Comparison of ENCODE assay signal across 8 cellular contexts in the genomic region with DNA sequence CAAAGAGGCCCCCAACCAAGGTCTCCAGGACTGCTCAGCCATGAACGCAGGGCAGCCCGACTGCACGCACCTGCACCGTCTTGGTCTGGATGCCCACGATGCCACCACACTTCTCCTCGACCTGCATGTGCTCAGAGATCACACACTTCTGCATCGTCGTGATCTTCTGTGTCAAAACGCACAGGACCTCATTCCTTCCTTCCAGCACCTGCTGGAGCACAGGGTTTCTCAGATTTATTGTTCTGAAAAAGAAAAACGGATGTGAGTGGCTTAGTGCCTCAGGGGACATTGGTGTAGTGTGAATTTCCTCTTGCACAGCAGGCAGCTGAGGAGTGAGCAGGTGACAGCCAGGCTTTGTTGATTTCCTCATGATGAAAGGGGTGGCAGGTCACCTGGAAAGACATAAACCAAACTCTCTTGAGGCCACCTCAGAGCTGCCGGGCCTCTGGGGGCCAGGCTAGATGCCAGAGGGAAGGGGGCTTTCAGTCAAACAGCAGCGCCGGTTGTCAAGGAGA. TPM values are rescaled to one million over a fixed set of nuclear protein-coding genes. Genes with fewer than 3 reads are reported as not detected.
DNase-seq lines count a peak whose midpoint lies in the region; ATAC-seq, FAIRE-seq and TF ChIP-seq lines count a peak whose summit lies in the region.

No MANE protein-coding gene starts in this region.

- H3K4me1 Mint-ChIP-seq in T-helper 17 cell (peaks cover 10% of the 10 kb centered on the region), progenitor cell of endocrine pancreas (ENCODE audit: low read depth) (no peaks in the 10 kb centered on the region)

- H3K9me3 ChIP-seq in T-helper 17 cell (ENCODE audit: control insufficient read depth, low read length, poor library complexity, severe bottlenecking): no peaks in the 10 kb centered on the region

- H3K36me3 Mint-ChIP-seq in T-helper 17 cell (ENCODE audit: low read depth): peaks cover 2% of the 10 kb centered on the region
- peaks cover 6% of the 10 kb centered on the region for H3K36me3 Mint-ChIP-seq in progenitor cell of endocrine pancreas (ENCODE audit: insufficient read depth)

- TF ChIP-seq POLR2A in GM12891 (IDR thresholded peaks at IDR 0.05; ENCODE audit: low read depth, low read length): no peak

- no peak for TF ChIP-seq CTCF in progenitor cell of endocrine pancreas (IDR thresholded peaks at IDR 0.05; ENCODE audit: unreplicated experiment)

- H3K27me3 Mint-ChIP-seq in T-helper 17 cell (peaks cover 55% of the 10 kb centered on the region), progenitor cell of endocrine pancreas (no peaks in the 10 kb centered on the region)

- DNase-seq in GM12891 (ENCODE audit: insufficient read length, low spot score) (no peak), T-helper 17 cell (no peak), HCEC 1CT (no peak), occipital lobe (lab: John Stamatoyannopoulos, UW) (no peak), progenitor cell of endocrine pancreas (ENCODE audit: low spot score, unreplicated experiment) (no peak), globus pallidus (ENCODE audit: low spot score) (no peak)

- no peak overlapping the region for H3K27ac Mint-ChIP-seq in T-helper 17 cell
- no peak overlapping the region for H3K27ac Mint-ChIP-seq in progenitor cell of endocrine pancreas

- H3K4me3 Mint-ChIP-seq in T-helper 17 cell (no peak overlapping the region), progenitor cell of endocrine pancreas (ENCODE audit: low read depth) (no peak overlapping the region)

- no peaks in the 10 kb centered on the region for H3K9me3 Mint-ChIP-seq in progenitor cell of endocrine pancreas (ENCODE audit: low read depth)

- ATAC-seq in GM19467 (IDR thresholded peaks at IDR 0.05; ENCODE audit: unreplicated experiment) (peak; percentile 60), HG03159 (IDR thresholded peaks at IDR 0.05; ENCODE audit: unreplicated experiment) (peak; percentile 67), T-helper 17 cell (peak; percentile 64)

- peak; percentile 87 for FAIRE-seq in GM12891 (lab: Jason Lieb, UNC)

TF ChIP-seq in GM12891, 5 proteins besides CTCF, POLR2A, EP300 and RAD21:
- TF ChIP-seq PAX5 (IDR thresholded peaks at IDR 0.05; ENCODE audit: insufficient read depth, low read length, severe bottlenecking) (no peak), TAF1 (IDR thresholded peaks at IDR 0.05; ENCODE audit: low read depth, low read length) (no peak), POU2F2 (IDR thresholded peaks at IDR 0.05; ENCODE audit: low read depth, low read length) (peak; percentile 60; the same call in 1 of the 2 replicates), POLR2AphosphoS5 (IDR thresholded peaks at IDR 0.05; ENCODE audit: low read depth, low read length) (0 out of 2 replicates have a peak, but pooled peaks have one; percentile 43), SPI1 (IDR thresholded peaks at IDR 0.05; ENCODE audit: low read depth, low read length) (peak; percentile 60)

RNA-seq across cellular contexts. Expression of gene GSDME, which starts 38.2 kb away (rescaled TPM):
- 122 TPM for polyA plus RNA-seq in GM12891 (2012; ENCODE audit: low read depth, missing spikeins)
- total RNA-seq in T-helper 17 cell (under 1 TPM in 1 of 2 donors, not detected in 1; 0.75 TPM), occipital lobe (38.2 TPM), progenitor cell of endocrine pancreas (22.3 and 25.0 TPM in 2 replicates)

Comparison
In these comparisons a context has a peak if more than half of its experiments do, and no peak if none do; other contexts are left out.
1. RNA of gene GSDME, which starts 38.2 kb away (total RNA-seq): 38.2 TPM in occipital lobe (single experiment) and 22.3 to 25.0 TPM in progenitor cell of endocrine pancreas; 0.75 TPM in T-helper 17 cell; every median in the first group is over 10 times any median in the second.
2. Peak in every context shown above with its lines, with median percentiles within 50 percentile points of each other: ATAC-seq.